In the genomic region with DNA sequence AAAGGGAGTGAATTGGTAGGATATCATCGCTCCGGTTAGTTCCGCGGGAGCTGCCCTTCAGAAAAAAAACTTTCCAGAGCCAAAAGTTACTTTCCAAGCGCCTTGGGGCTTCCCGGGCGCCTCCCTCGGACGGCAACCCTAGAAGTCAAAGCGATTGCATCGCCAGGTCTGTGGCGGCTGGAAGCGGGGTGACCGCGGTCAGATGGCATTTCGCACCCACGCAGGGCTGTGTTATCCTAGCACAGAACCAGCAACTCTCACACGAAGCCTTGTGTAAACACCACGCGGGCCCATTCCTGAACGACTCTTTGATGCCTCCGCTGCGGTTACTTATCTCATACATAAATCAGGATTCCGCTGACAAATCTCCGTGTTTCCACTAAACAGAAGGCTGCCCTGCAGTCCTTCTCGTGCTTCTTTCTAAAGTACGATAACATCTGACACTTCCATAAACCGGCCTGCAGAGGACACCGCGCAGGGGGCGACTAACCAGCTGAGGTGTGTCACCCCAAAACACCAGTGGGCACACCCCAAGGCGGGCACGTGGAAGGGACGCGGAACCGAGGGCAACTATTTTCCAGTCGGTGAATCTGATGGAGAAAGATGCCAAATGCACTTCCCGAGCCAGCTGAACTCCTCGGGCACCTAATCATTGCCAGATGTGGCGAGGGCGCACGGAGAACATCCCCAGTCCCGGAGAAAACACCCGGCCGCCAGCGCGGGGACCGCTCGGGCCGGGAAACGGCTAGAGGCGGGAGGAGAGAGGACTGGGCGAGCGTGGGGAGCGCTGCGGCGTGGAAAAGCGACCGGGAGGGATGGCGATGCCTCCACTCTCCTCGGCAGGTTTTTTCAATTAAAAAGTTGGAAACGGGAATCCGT, we compare ENCODE assay signal across 8 cellular contexts. TPM values are rescaled to one million over a fixed set of nuclear protein-coding genes. Genes with fewer than 3 reads are reported as not detected.
A peak's percentile ranks its signal among the peaks of the same experiment; 100 is the strongest.
DNase-seq lines count a peak whose midpoint lies in the region; ATAC-seq and TF ChIP-seq lines count a peak whose summit lies in the region.

No MANE protein-coding gene starts in this region.

- peaks cover 10% of the 10 kb centered on the region for H3K4me1 ChIP-seq in A673 (ENCODE audit: insufficient read depth, low read length, poor library complexity, severe bottlenecking)
- peaks cover 11% of the 10 kb centered on the region for H3K4me1 ChIP-seq in HUES48 (ENCODE audit: control insufficient read depth, insufficient read depth, low read length)
- H3K4me1 ChIP-seq in duodenal mucosa (ENCODE audit: control insufficient read depth in 1 of 2, insufficient read depth in 2 of 2, low read length in 2 of 2): peaks cover 0 to 4% of the 10 kb centered on the region in 2 donors

- H3K9ac ChIP-seq in HUES48 (ENCODE audit: low read depth, low read length): no peak overlapping the region
- H3K9ac ChIP-seq in duodenal mucosa (ENCODE audit: low read depth in 1 of 2, low read length in 2 of 2): no peak overlapping the region

- TF ChIP-seq CTCF in A673 (conservative IDR thresholded peaks at IDR 0.05; ENCODE audit: low read depth, low read length): no peak

- H3K27ac ChIP-seq in A673 (ENCODE audit: low read depth, low read length, poor library complexity, severe bottlenecking) (no peak overlapping the region), HUES48 (ENCODE audit: low read depth, low read length) (no peak overlapping the region), duodenal mucosa (ENCODE audit: low read depth, low read length) (no peak overlapping the region)

- H3K36me3 ChIP-seq in A673 (ENCODE audit: insufficient read depth, low read length, poor library complexity, severe bottlenecking) (no peaks in the 10 kb centered on the region), HUES48 (ENCODE audit: control insufficient read depth, insufficient read depth, low read length) (no peaks in the 10 kb centered on the region), duodenal mucosa (ENCODE audit: control insufficient read depth in 1 of 2, insufficient read depth in 2 of 2, low read length in 2 of 2) (no peaks in the 10 kb centered on the region)

- ATAC-seq in GM19397 (IDR thresholded peaks at IDR 0.05; ENCODE audit: unreplicated experiment) (no peak), HG02642 (IDR thresholded peaks at IDR 0.05; ENCODE audit: poor library complexity, unreplicated experiment) (no peak), HG03469 (IDR thresholded peaks at IDR 0.05; ENCODE audit: unreplicated experiment) (no peak)

- in situ Hi-C loops in ACHN (cut with HindIII; ENCODE audit: low pct_ligation_motif_present, low pct_unique_long_range_greater_than_20kb, low sequenced_read_pairs): no loop called here

- CTCF ChIA-PET in A673 (lab: Charles Lee): no interaction called here

- H3K9me3 ChIP-seq in A673 (ENCODE audit: low read depth, low read length, poor library complexity, severe bottlenecking) (no peaks in the 10 kb centered on the region), HUES48 (ENCODE audit: control insufficient read depth, insufficient read depth, low read length) (no peaks in the 10 kb centered on the region), duodenal mucosa (ENCODE audit: control insufficient read depth in 1 of 2, low read length in 2 of 2) (no peaks in the 10 kb centered on the region)

- H3K4me3 ChIP-seq in A673 (ENCODE audit: low read depth, low read length, poor library complexity, severe bottlenecking) (peak overlapping the region; percentile 46), HUES48 (ENCODE audit: low read depth, low read length) (peak overlapping the region; percentile 73), duodenal mucosa (ENCODE audit: low read depth in 1 of 2, low read length in 2 of 2) (peak overlapping the region; percentile 28 to 46)

- POLR2A ChIA-PET in A673 (lab: Charles Lee; ENCODE audit: low non-redundant PET): no interaction called here

- intact Hi-C loops in A673 (cut with micrococcal nuclease; ENCODE audit: unreplicated experiment): loop anchor here (10.0 kb wide), 2 partner anchors 115 to 335 kb away; no protein-coding TSS in a partner anchor

- H3K27me3 ChIP-seq in A673 (replicated peaks; ENCODE audit: insufficient read depth, low read depth, low read length, poor library complexity): peaks cover 30% of the 10 kb centered on the region
- peaks cover 57% of the 10 kb centered on the region for H3K27me3 ChIP-seq in HUES48 (ENCODE audit: control insufficient read depth, insufficient read depth, low read length)
- H3K27me3 ChIP-seq in duodenal mucosa (ENCODE audit: control insufficient read depth in 1 of 2, insufficient read depth in 2 of 2, low read length in 2 of 2): peaks cover 19 to 20% of the 10 kb centered on the region in 2 donors

- no TSS peak for BruUV-seq in A673 (replicated peaks; lab: Mats Ljungman, UMichigan)

- DNase-seq in A673 (ENCODE audit: low spot score): peak; percentile 52
- peak; percentile 41 for DNase-seq in myocyte (ENCODE audit: low read depth)
- no peak for DNase-seq in ACHN

RNA-seq across cellular contexts. Expression of a gene that starts 0.9 kb away (rescaled TPM):
- total RNA-seq in A673 (2021): 0.86 and 1.5 TPM in 2 replicates
- total RNA-seq in myocyte: 1.5 and 2.7 TPM in 2 replicates
- polyA plus RNA-seq in myocyte (2012): 0.09 TPM
